ENCODE assay signal across 1 cellular context in genomic region chr19:3984908-3985642, GRCh38.
TF ChIP-seq lines count a peak whose summit lies in the region.

Gene EEF2, minus strand, starts transcription at chr19:3985463. Its CDS starts 83 bp downstream, at chr19:3985380.

TF ChIP-seq in K562, 482 proteins besides CTCF, POLR2A, EP300 and RAD21 (continued from another document and continues in another):
- TF ChIP-seq CREB1 (IDR thresholded peaks at IDR 0.05) (peak; percentile 85), CREB1 (CRISPR knock-in tag; IDR thresholded peaks at IDR 0.05) (peak; percentile 90), ETS1 (conservative IDR thresholded peaks at IDR 0.05; ENCODE audit: control insufficient read depth, low read depth, low read length) (peak; percentile 72), BDP1 (IDR thresholded peaks at IDR 0.05; ENCODE audit: insufficient read depth, insufficient read length) (no peak), ELF1 (tag; IDR thresholded peaks at IDR 0.05) (peak; percentile 58), ZSCAN29 (IDR thresholded peaks at IDR 0.05) (0 out of 2 replicates have a peak, but pooled peaks have one; percentile 30), CEBPB (tag; IDR thresholded peaks at IDR 0.05) (no peak), ZNF639 (CRISPR knock-in tag; conservative IDR thresholded peaks at IDR 0.05 in 1 of 2, IDR thresholded peaks at IDR 0.05 in 1 of 2) (peak in 1 of 2 experiments; percentile 71; a peak in 1 of 4 replicates), ZNF280B (CRISPR knock-in tag; IDR thresholded peaks at IDR 0.05) (no peak), SIRT6 (IDR thresholded peaks at IDR 0.05; ENCODE audit: low read depth, low read length) (no peak), RBM25 (IDR thresholded peaks at IDR 0.05; ENCODE audit: low read depth, low read length, severe bottlenecking) (no peak), SRSF3 (IDR thresholded peaks at IDR 0.05; ENCODE audit: insufficient read depth, low read length) (no peak; the same call in none of the 2 replicates), ARID1B (IDR thresholded peaks at IDR 0.05) (no peak), TBP (optimal IDR thresholded peaks at IDR 0.05; ENCODE audit: low read depth, low read length) (no peak), MEF2A (IDR thresholded peaks at IDR 0.05; ENCODE audit: control insufficient read depth, low read depth, low read length) (no peak), NUFIP1 (IDR thresholded peaks at IDR 0.05; ENCODE audit: partially characterized antibody) (no peak), FOS (IDR thresholded peaks at IDR 0.05; ENCODE audit: extremely low read depth, insufficient read length) (no peak), MBD2 (IDR thresholded peaks at IDR 0.05; ENCODE audit: borderline replicate concordance, low read depth) (peak; percentile 90), NCOA1 (IDR thresholded peaks at IDR 0.05; ENCODE audit: low read depth) (no peak), AFF1 (IDR thresholded peaks at IDR 0.05; ENCODE audit: low read depth in 1 of 2, partially characterized antibody in 2 of 2) (no peak), ZNF398 (CRISPR knock-in tag; IDR thresholded peaks at IDR 0.05) (no peak), CHAMP1 (IDR thresholded peaks at IDR 0.05) (no peak), MNT (conservative IDR thresholded peaks at IDR 0.05) (peak; percentile 65 to 82), ZNF263 (CRISPR knock-in tag; IDR thresholded peaks at IDR 0.05; ENCODE audit: borderline replicate concordance) (peak; percentile 51; the same call in 1 of the 2 replicates), GTF2B (IDR thresholded peaks at IDR 0.05; ENCODE audit: extremely low read depth, insufficient read length) (peak; percentile 64), ZNF431 (CRISPR knock-in tag; IDR thresholded peaks at IDR 0.05) (peak; percentile 68; the same call in 1 of the 2 replicates), UBTF (IDR thresholded peaks at IDR 0.05; ENCODE audit: borderline replicate concordance in 1 of 2, low read depth in 2 of 2, low read length in 2 of 2) (no peak), POLR2G (IDR thresholded peaks at IDR 0.05; ENCODE audit: low read depth, low read length) (peak; percentile 100), NBN (IDR thresholded peaks at IDR 0.05; ENCODE audit: low read depth) (peak; percentile 54; the same call in 1 of the 2 replicates), NEUROD1 (IDR thresholded peaks at IDR 0.05; ENCODE audit: borderline replicate concordance, low read depth, low read length, partially characterized antibody) (peak; percentile 76), SP2 (IDR thresholded peaks at IDR 0.05; ENCODE audit: extremely low read depth, low read depth, low read length, poor library complexity, severe bottlenecking) (no peak), IFI16 (CRISPR knock-in tag; IDR thresholded peaks at IDR 0.05) (no peak), KAT2B (IDR thresholded peaks at IDR 0.05; ENCODE audit: low read depth, low read length) (no peak), TCF15 (CRISPR knock-in tag; IDR thresholded peaks at IDR 0.05) (no peak), RBBP5 (IDR thresholded peaks at IDR 0.05; ENCODE audit: borderline replicate concordance, insufficient read depth, low read length, poor library complexity, severe bottlenecking) (peak; percentile 99), BRD9 (IDR thresholded peaks at IDR 0.05; ENCODE audit: low read depth, partially characterized antibody) (peak; percentile 98), THAP12 (CRISPR knock-in tag; IDR thresholded peaks at IDR 0.05) (peak; percentile 86; the same call in 1 of the 2 replicates)
